In the genomic region with DNA sequence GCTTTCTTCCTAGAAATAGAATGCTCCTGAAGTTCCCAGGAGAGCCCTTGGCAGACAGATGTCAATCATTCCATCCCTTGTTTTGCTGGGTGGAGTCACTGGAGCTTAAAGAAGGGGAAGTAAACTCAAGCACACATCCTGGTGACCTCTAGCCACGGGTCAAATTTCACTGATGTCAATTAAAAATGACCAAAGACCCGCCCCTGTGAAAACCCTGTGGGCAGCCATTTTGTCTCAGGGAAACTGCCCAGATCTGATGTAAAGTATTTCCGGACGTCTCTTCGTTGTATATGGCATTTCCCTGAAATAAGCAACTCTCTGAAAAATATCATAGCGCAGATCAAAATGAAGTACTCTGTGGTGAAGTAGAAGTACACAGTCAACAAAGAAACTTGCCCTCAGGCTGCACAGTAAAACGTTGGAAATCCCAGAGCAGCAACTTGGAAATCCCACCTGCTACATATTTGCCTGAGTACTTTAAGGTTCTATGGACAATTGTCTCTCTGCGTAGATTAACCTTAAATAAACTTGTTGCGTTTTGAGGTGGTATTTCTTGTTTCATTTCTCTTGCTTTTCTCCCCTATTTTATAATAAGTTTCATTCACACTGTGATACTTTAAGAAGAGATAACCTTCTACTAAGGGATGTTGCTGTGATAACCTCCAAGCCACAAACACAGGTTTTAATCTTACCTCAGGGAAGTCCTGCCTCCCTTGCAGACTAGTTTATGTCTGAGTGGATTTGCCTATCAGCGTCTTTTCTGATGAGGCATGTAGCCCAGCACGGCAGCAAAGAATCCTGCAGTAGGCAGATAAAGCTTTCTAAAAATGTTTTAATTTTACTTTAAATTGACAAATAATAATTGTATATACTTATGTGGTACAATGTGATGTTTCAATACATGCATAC, we compare ENCODE assay signal across 10 cellular contexts.
DNase-seq lines count a peak whose midpoint lies in the region; ATAC-seq and TF ChIP-seq lines count a peak whose summit lies in the region.
"Had no signal": no experiment of that assay in that cellular context is flagged by ENCODE, and none has a peak within 500 bp of the region (broad histone marks: within the 10 kb centered on the region; RNA-seq: fewer than 3 reads in every experiment).

No MANE protein-coding gene starts in this region.

- CTCF ChIA-PET in activated CD8-positive, alpha-beta T cell treated with anti-CD3 and anti-CD28 coated beads, Interleukin-2, amount 10 ng/mL, durations not matched to agents 7 days and 5 days (lab: Charles Lee) = no interaction called here

- H3K27me3 ChIP-seq in MM.1S (replicated peaks; ENCODE audit: insufficient read depth, low read length) = no peaks in the 10 kb centered on the region

- no peak overlapping the region for H3K27ac ChIP-seq in MM.1S (ENCODE audit: low read length)
- H3K27ac ChIP-seq: parathyroid adenoma had no signal

- no peaks in the 10 kb centered on the region for H3K9me2 ChIP-seq in MM.1S (replicated peaks; ENCODE audit: insufficient read depth, low read length)

- peaks cover 12% of the 10 kb centered on the region for H3K27me3 Mint-ChIP-seq in activated CD8-positive, alpha-beta T cell treated with anti-CD3 and anti-CD28 coated beads, Interleukin-2, amount 10 ng/mL, durations not matched to agents 7 days and 5 days (ENCODE audit: low read depth)

- H3K4me3 Mint-ChIP-seq in activated CD8-positive, alpha-beta T cell treated with anti-CD3 and anti-CD28 coated beads, Interleukin-2, amount 10 ng/mL, durations not matched to agents 7 days and 5 days = no peak overlapping the region

- H3K4me3 ChIP-seq in MM.1S (ENCODE audit: low read length) = no peak overlapping the region

- TF ChIP-seq CTCF in MM.1S (IDR thresholded peaks at IDR 0.05; ENCODE audit: low read length) = no peak

- no peaks in the 10 kb centered on the region for H3K9me3 Mint-ChIP-seq in activated CD8-positive, alpha-beta T cell treated with anti-CD3 and anti-CD28 coated beads, Interleukin-2, amount 10 ng/mL, durations not matched to agents 7 days and 5 days (ENCODE audit: insufficient read depth)

- no peaks in the 10 kb centered on the region for H4K20me1 ChIP-seq in MM.1S (ENCODE audit: insufficient read depth, low read length)

- H3F3A ChIP-seq in MM.1S (ENCODE audit: insufficient read depth, low read length) = peaks cover 34% of the 10 kb centered on the region

- ATAC-seq in GM18870 (IDR thresholded peaks at IDR 0.05; ENCODE audit: unreplicated experiment) = peak; percentile 54
- peak; percentile 56 for ATAC-seq in GM21825 (IDR thresholded peaks at IDR 0.05; ENCODE audit: unreplicated experiment)
- ATAC-seq in HG03565 (IDR thresholded peaks at IDR 0.05; ENCODE audit: unreplicated experiment) = peak; percentile 55
- no peak for ATAC-seq in activated CD8-positive, alpha-beta T cell treated with anti-CD3 and anti-CD28 coated beads, Interleukin-2, amount 10 ng/mL, durations not matched to agents 7 days and 5 days
- no peak for ATAC-seq in sciatic nerve

- POLR2A ChIA-PET in activated CD8-positive, alpha-beta T cell treated with anti-CD3 and anti-CD28 coated beads, Interleukin-2, amount 10 ng/mL, durations not matched to agents 7 days and 5 days (lab: Charles Lee) = no interaction called here

- no peaks in the 10 kb centered on the region for H3K4me1 Mint-ChIP-seq in activated CD8-positive, alpha-beta T cell treated with anti-CD3 and anti-CD28 coated beads, Interleukin-2, amount 10 ng/mL, durations not matched to agents 7 days and 5 days (ENCODE audit: low read depth)

- H3K4me1 ChIP-seq in MM.1S (ENCODE audit: low read length) = peaks cover 41% of the 10 kb centered on the region
- H3K4me1 ChIP-seq: parathyroid adenoma had no signal

- no peak overlapping the region for H3K9ac ChIP-seq in MM.1S (ENCODE audit: low read length)
- H3K9ac ChIP-seq: parathyroid adenoma had no signal

- no peaks in the 10 kb centered on the region for H3K36me3 Mint-ChIP-seq in activated CD8-positive, alpha-beta T cell treated with anti-CD3 and anti-CD28 coated beads, Interleukin-2, amount 10 ng/mL, durations not matched to agents 7 days and 5 days (ENCODE audit: low read depth)

- no peaks in the 10 kb centered on the region for H3K36me3 ChIP-seq in MM.1S (replicated peaks; ENCODE audit: insufficient read depth, low read length)

- H3K9me3 ChIP-seq in MM.1S (replicated peaks; ENCODE audit: insufficient read depth, low read length) = no peaks in the 10 kb centered on the region

- H3K79me2 ChIP-seq in MM.1S (ENCODE audit: low read length) = no peaks in the 10 kb centered on the region
- H3K79me2 ChIP-seq: parathyroid adenoma had no signal

- intact Hi-C loops in sciatic nerve (cut with DNase I) = no loop called here

- no peak overlapping the region for H3K4me2 ChIP-seq in MM.1S (ENCODE audit: low read depth, low read length)

- DNase-seq in iPS-NIHi7 (ENCODE audit: extremely low spot score) (peak; percentile 41), activated gamma-delta T cell treated with Interleukin-2 at 50 U/mL for 16 hours (no peak), sciatic nerve (ENCODE audit: low spot score) (no peak), MM.1S (no peak)
- DNase-seq in activated CD8-positive, alpha-beta T cell treated with anti-CD3 and anti-CD28 coated beads, Interleukin-2, amount 10 ng/mL, durations not matched to agents 7 days and 5 days = no peak
- DNase-seq: amygdala had no signal

- no peak overlapping the region for H2AFZ ChIP-seq in MM.1S (ENCODE audit: low read length)
- H2AFZ ChIP-seq: parathyroid adenoma had no signal

- H3K27ac Mint-ChIP-seq in activated CD8-positive, alpha-beta T cell treated with anti-CD3 and anti-CD28 coated beads, Interleukin-2, amount 10 ng/mL, durations not matched to agents 7 days and 5 days = no peak overlapping the region

Comparison
In these comparisons a context has a peak if more than half of its experiments do, and no peak if none do; other contexts are left out.
1. ATAC-seq: peak in GM18870 (single experiment), GM21825 (single experiment) and HG03565 (single experiment); none in activated CD8-positive, alpha-beta T cell treated with anti-CD3 and anti-CD28 coated beads, Interleukin-2, amount 10 ng/mL, durations not matched to agents 7 days and 5 days (single experiment) and sciatic nerve (single experiment).